ENCODE assay signal across 9 cellular contexts in the genomic region with DNA sequence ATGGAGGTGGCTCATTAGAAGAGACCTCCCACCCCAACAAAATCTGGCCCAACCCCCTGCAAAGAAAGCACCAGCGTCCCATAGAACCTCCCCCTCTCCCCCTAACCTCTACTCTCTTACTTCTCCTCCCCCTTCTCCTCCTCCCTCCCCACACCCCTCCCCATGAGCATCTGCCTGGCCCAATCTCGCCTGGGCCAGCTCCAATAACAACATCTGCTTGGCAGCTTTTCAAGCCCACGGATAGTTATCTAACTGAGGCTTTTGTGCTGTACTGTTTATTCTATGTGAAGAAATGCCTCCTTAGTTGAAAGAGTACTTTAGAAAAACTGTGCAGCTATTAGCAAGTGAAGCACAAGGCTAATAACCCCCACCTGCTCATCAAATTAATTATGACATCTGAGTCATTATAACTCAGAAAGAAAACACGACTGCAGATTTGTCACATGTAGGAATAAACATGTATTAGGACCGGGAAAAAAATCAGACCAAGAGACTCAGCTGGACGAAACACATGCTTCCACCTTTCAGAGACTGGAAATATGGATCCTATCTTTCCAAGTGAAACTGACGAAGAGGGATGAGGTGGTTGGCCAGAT. TPM values are rescaled to one million over a fixed set of nuclear protein-coding genes. Genes with fewer than 3 reads are reported as not detected.
A peak's percentile ranks its signal among the peaks of the same experiment; 100 is the strongest.
DNase-seq lines count a peak whose midpoint lies in the region; ATAC-seq and TF ChIP-seq lines count a peak whose summit lies in the region.
"Had no signal": no experiment of that assay in that cellular context is flagged by ENCODE, and none has a peak within 500 bp of the region (broad histone marks: within the 10 kb centered on the region; RNA-seq: fewer than 3 reads in every experiment).

No MANE protein-coding gene starts in this region.

- peak overlapping the region; percentile 31 for H3K4me2 ChIP-seq in mesenchymal stem cell (ENCODE audit: low read length, poor library complexity, severe bottlenecking)

- H3K23ac ChIP-seq in mesenchymal stem cell (ENCODE audit: low read length in 2 of 2): no peak overlapping the region

- 35% methylated on average over 5 of the region's 7 CpGs for WGBS in mesenchymal stem cell

- H3K14ac ChIP-seq in mesenchymal stem cell (ENCODE audit: low read length in 2 of 2): no peak overlapping the region

- H2BK12ac ChIP-seq in mesenchymal stem cell (ENCODE audit: low read length in 2 of 2): no peak overlapping the region

- H3K27ac ChIP-seq in mesenchymal stem cell (ENCODE audit: low read length, poor library complexity, severe bottlenecking): peak overlapping the region; percentile 71
- H3K27ac ChIP-seq: C4-2B had no signal

- H3K4me1 ChIP-seq in mesenchymal stem cell (ENCODE audit: control insufficient read depth, insufficient read depth, low read depth, low read length): peaks cover 5% of the 10 kb centered on the region

- no peak overlapping the region for H2BK120ac ChIP-seq in mesenchymal stem cell (ENCODE audit: low read depth, low read length)

- H2AFZ ChIP-seq in mesenchymal stem cell (ENCODE audit: low read depth, low read length): no peak overlapping the region

- ATAC-seq in HG02970 (IDR thresholded peaks at IDR 0.05; ENCODE audit: low FRiP score, unreplicated experiment) (no peak), HG02852 (IDR thresholded peaks at IDR 0.05; ENCODE audit: unreplicated experiment) (no peak)

- TF ChIP-seq CTCF in AG10803 (conservative IDR thresholded peaks at IDR 0.05; ENCODE audit: low read length) (no peak), choroid plexus epithelial cell (conservative IDR thresholded peaks at IDR 0.05; ENCODE audit: low read depth, low read length) (no peak)

- DNase-seq in AG10803 (ENCODE audit: low read depth) (peak; percentile 27), NCI-H2196 treated with DMSO at 0.1 percent for 48 hours (lab: John Stamatoyannopoulos, UW; ENCODE audit: unreplicated experiment) (peak; percentile 88), choroid plexus epithelial cell (ENCODE audit: low read depth) (peak; percentile 94), mesenchymal stem cell (peak; percentile 57)
- no peak for DNase-seq in stimulated activated naive CD4-positive, alpha-beta T cell (lab: John Stamatoyannopoulos, UW)
- no peak for DNase-seq in effector CD8-positive, alpha-beta T cell (lab: John Stamatoyannopoulos, UW)

- H3K79me1 ChIP-seq in mesenchymal stem cell (replicated peaks; ENCODE audit: low read length, poor library complexity, severe bottlenecking): peaks cover 4% of the 10 kb centered on the region

- no peak overlapping the region for H2BK15ac ChIP-seq in mesenchymal stem cell (ENCODE audit: low read depth, poor library complexity, severe bottlenecking)

- peak overlapping the region; percentile 68 for H3K9ac ChIP-seq in mesenchymal stem cell (ENCODE audit: low read length)

- H3K4me3 ChIP-seq in AG10803 (ENCODE audit: low read length) (no peak overlapping the region), choroid plexus epithelial cell (ENCODE audit: low read depth, low read length) (no peak overlapping the region), mesenchymal stem cell (ENCODE audit: insufficient read depth in 1 of 2, low read depth in 1 of 2, low read length in 2 of 2) (peak overlapping the region in 1 of 2 experiments; percentile 56)

- H2BK5ac ChIP-seq in mesenchymal stem cell (ENCODE audit: low read depth, low read length, poor library complexity, severe bottlenecking): no peak overlapping the region

- no peak overlapping the region for H4K8ac ChIP-seq in mesenchymal stem cell (ENCODE audit: low read length)

- no peaks in the 10 kb centered on the region for H3K27me3 ChIP-seq in mesenchymal stem cell (ENCODE audit: control insufficient read depth in 1 of 2, insufficient read depth in 1 of 2, low read length in 2 of 2)

- no peak overlapping the region for H4K91ac ChIP-seq in mesenchymal stem cell (ENCODE audit: low read length)

- no peaks in the 10 kb centered on the region for H3K36me3 ChIP-seq in mesenchymal stem cell (ENCODE audit: control insufficient read depth in 1 of 2, insufficient read depth in 2 of 2, low read depth in 1 of 2, low read length in 2 of 2)

- H3K4ac ChIP-seq in mesenchymal stem cell (ENCODE audit: low read depth in 1 of 2, low read length in 2 of 2): no peak overlapping the region

- H3K18ac ChIP-seq in mesenchymal stem cell (ENCODE audit: low read depth in 1 of 2, low read length in 2 of 2): no peak overlapping the region

- H3K9me3 ChIP-seq in mesenchymal stem cell (ENCODE audit: control insufficient read depth, low read length): no peaks in the 10 kb centered on the region

- peak overlapping the region; percentile 53 for H2AK5ac ChIP-seq in mesenchymal stem cell (ENCODE audit: low read length, severe bottlenecking)

RNA-seq across cellular contexts. Expression of a gene that starts 42.8 kb away (rescaled TPM):
- 1.2 TPM for polyA plus RNA-seq in mesenchymal stem cell (2013, experiment 1 of 2)
- polyA plus RNA-seq in mesenchymal stem cell (2013, experiment 2 of 2): 0.78 TPM

Comparison
In these comparisons a context has a peak if more than half of its experiments do, and no peak if none do; other contexts are left out.
1. DNase-seq: peak in AG10803 (single experiment), NCI-H2196 treated with DMSO at 0.1 percent for 48 hours (single experiment), choroid plexus epithelial cell (single experiment) and mesenchymal stem cell (single experiment); none in stimulated activated naive CD4-positive, alpha-beta T cell (0 of 6) and effector CD8-positive, alpha-beta T cell (single experiment).